Comparison of ENCODE assay signal across 13 cellular contexts in genomic region chr5:22889714-22890113, GRCh38. TPM values are rescaled to one million over a fixed set of nuclear protein-coding genes. Genes with fewer than 3 reads are reported as not detected.
DNase-seq lines count a peak whose midpoint lies in the region; TF ChIP-seq lines count a peak whose summit lies in the region.
"Had no signal": no experiment of that assay in that cellular context is flagged by ENCODE, and none has a peak within 500 bp of the region (broad histone marks: within the 10 kb centered on the region; RNA-seq: fewer than 3 reads in every experiment).

No MANE protein-coding gene starts in this region.

- H3K27ac ChIP-seq in neural cell (ENCODE audit: low read length), result no peak overlapping the region
- H3K27ac ChIP-seq: brain microvascular endothelial cell, esophagus squamous epithelium, SJCRH30, transverse colon had no signal

- H3F3A ChIP-seq in neural cell (ENCODE audit: insufficient read depth, low read length, poor library complexity, severe bottlenecking), result no peaks in the 10 kb centered on the region

- DNase-seq in NCI-H510A treated with DMSO at 0.1 percent for 48 hours (lab: John Stamatoyannopoulos, UW), result peak; percentile 16
- DNase-seq in NCI-H510A (lab: John Stamatoyannopoulos, UW), result no peak
- peak; percentile 23 for DNase-seq in NAMALWA (ENCODE audit: low spot score)
- DNase-seq in SK-MEL-5 (ENCODE audit: low read depth, low spot score), result peak; percentile 57
- no peak for DNase-seq in NCI-H1436 treated with DMSO at 0.1 percent for 48 hours (lab: John Stamatoyannopoulos, UW)
- no peak for DNase-seq in NCI-H2227 (lab: John Stamatoyannopoulos, UW; ENCODE audit: unreplicated experiment)
- no peak for DNase-seq in amniotic stem cell (lab: John Stamatoyannopoulos, UW)
- DNase-seq: brain microvascular endothelial cell, esophagus squamous epithelium, NCI-H146, transverse colon had no signal

- no peak overlapping the region for H3K4me3 ChIP-seq in neural cell (ENCODE audit: low read length)
- H3K4me3 ChIP-seq: esophagus squamous epithelium, SJCRH30, transverse colon had no signal

- no peak overlapping the region for H3K4me2 ChIP-seq in neural cell (ENCODE audit: low read length)

- no peaks in the 10 kb centered on the region for H3K9me3 ChIP-seq in neural cell (ENCODE audit: low read length)
- H3K9me3 ChIP-seq: esophagus squamous epithelium, SJCRH30, transverse colon had no signal

- H4K20me1 ChIP-seq in neural cell (ENCODE audit: insufficient read depth), result no peaks in the 10 kb centered on the region

- in situ Hi-C loops in SK-MEL-5 (cut with HindIII; ENCODE audit: low pct_unique_long_range_greater_than_20kb, low sequenced_read_pairs), result no loop called here

- TF ChIP-seq CTCF in neural cell (IDR thresholded peaks at IDR 0.05; ENCODE audit: poor library complexity, severe bottlenecking), result no peak

- no peak overlapping the region for H2AFZ ChIP-seq in neural cell (ENCODE audit: low read depth, low read length)

- no peak overlapping the region for H3K9ac ChIP-seq in neural cell (ENCODE audit: low read length)

- H3K79me2 ChIP-seq in neural cell (replicated peaks; ENCODE audit: insufficient read depth, low read length), result no peaks in the 10 kb centered on the region

- no peaks in the 10 kb centered on the region for H3K36me3 ChIP-seq in neural cell (ENCODE audit: insufficient read depth, low read length)
- H3K36me3 ChIP-seq: brain microvascular endothelial cell, esophagus squamous epithelium, SJCRH30, transverse colon had no signal

- no peaks in the 10 kb centered on the region for H3K27me3 ChIP-seq in neural cell (ENCODE audit: insufficient read depth, low read depth, low read length)
- H3K27me3 ChIP-seq: brain microvascular endothelial cell, esophagus squamous epithelium, SJCRH30, transverse colon had no signal

- H3K9me2 ChIP-seq in neural cell (ENCODE audit: insufficient read depth, low read length), result no peaks in the 10 kb centered on the region

- TF ChIP-seq RAD21 in neural cell (conservative IDR thresholded peaks at IDR 0.05), result peak; percentile 26

- no peak for TF ChIP-seq EP300 in neural cell (conservative IDR thresholded peaks at IDR 0.05; ENCODE audit: poor library complexity, severe bottlenecking)

TF ChIP-seq in neural cell, 6 proteins besides CTCF, POLR2A, EP300 and RAD21:
- TF ChIP-seq TAF1 (IDR thresholded peaks at IDR 0.05; ENCODE audit: low read depth) (no peak), MXI1 (conservative IDR thresholded peaks at IDR 0.05; ENCODE audit: poor library complexity, severe bottlenecking) (no peak), REST (IDR thresholded peaks at IDR 0.05; ENCODE audit: borderline replicate concordance) (no peak), POLR2AphosphoS5 (IDR thresholded peaks at IDR 0.05) (no peak), EZH2 (IDR thresholded peaks at IDR 0.05; ENCODE audit: borderline replicate concordance, insufficient read depth, low read length, poor library complexity, severe bottlenecking) (no peak), SMC3 (conservative IDR thresholded peaks at IDR 0.05; ENCODE audit: poor library complexity) (no peak)
TF ChIP-seq in neural cell: peak in this region for 0.

RNA-seq across cellular contexts. Expression of gene CDH12, which starts 36.6 kb away (rescaled TPM):
- total RNA-seq in SK-MEL-5 (2014; rRNA removed; shearing (Covaris generic)), result 33.1 and 35.9 TPM in 2 replicates
- polyA plus RNA-seq in SK-MEL-5 (2015; cell fraction: cytosol; rRNA removed), result 13.3 and 16.2 TPM in 2 replicates
- 2.7 and 2.8 TPM in 2 replicates for polyA plus RNA-seq in SK-MEL-5 (2015; cell fraction: nucleus; rRNA removed)
- 2.1 and 2.3 TPM in 2 replicates for polyA plus RNA-seq in neural cell
- polyA minus RNA-seq in neural cell, result 11.0 and 14.1 TPM in 2 replicates
- total RNA-seq: esophagus squamous epithelium had no signal

Comparison
In these comparisons a context has a peak if more than half of its experiments do, and no peak if none do; other contexts are left out.
1. DNase-seq: peak in NCI-H510A treated with DMSO at 0.1 percent for 48 hours (single experiment), NAMALWA (single experiment) and SK-MEL-5 (single experiment); none in NCI-H510A (single experiment), NCI-H1436 treated with DMSO at 0.1 percent for 48 hours (single experiment), NCI-H2227 (single experiment) and amniotic stem cell (single experiment).